21 cellular contexts compared by ENCODE assay signal in genomic region chr2:45896281-45896680, GRCh38.
A peak's percentile ranks its signal among the peaks of the same experiment; 100 is the strongest.
DNase-seq lines count a peak whose midpoint lies in the region; ATAC-seq and TF ChIP-seq lines count a peak whose summit lies in the region.
"Had no signal": no experiment of that assay in that cellular context is flagged by ENCODE, and none has a peak within 500 bp of the region (broad histone marks: within the 10 kb centered on the region; RNA-seq: fewer than 3 reads in every experiment).

No MANE protein-coding gene starts in this region.

- no peaks in the 10 kb centered on the region for H3K27me3 ChIP-seq in BLaER1 treated with 17β-estradiol and CSF1 and Interleukin-3, amounts not matched to agents 10 nM and 100 nM
- no peaks in the 10 kb centered on the region for H3K27me3 ChIP-seq in colonic mucosa
- no peaks in the 10 kb centered on the region for H3K27me3 ChIP-seq in neuronal stem cell (ENCODE audit: control insufficient read depth in 3 of 3, insufficient read depth in 3 of 3, low read depth in 1 of 3, low read length in 3 of 3)
- H3K27me3 ChIP-seq: BE2C had no signal

- peaks cover 30 to 70% (median 44%) of the 10 kb centered on the region in 10 experiments for H3K4me1 ChIP-seq in BLaER1 treated with 17β-estradiol and CSF1 and Interleukin-3, amounts not matched to agents 10 nM and 100 nM
- H3K4me1 ChIP-seq in HEK293 (ENCODE audit: control insufficient read depth, insufficient read depth, low read length) (peaks cover 10% of the 10 kb centered on the region), colonic mucosa (no peaks in the 10 kb centered on the region), neuronal stem cell (ENCODE audit: control insufficient read depth in 2 of 2, insufficient read depth in 1 of 2, low read depth in 1 of 2, low read length in 2 of 2) (peaks cover 0 to 3% of the 10 kb centered on the region in 2 donors)
- H3K4me1 ChIP-seq: Caco-2 had no signal

- no peaks in the 10 kb centered on the region for H3K9me3 ChIP-seq in BLaER1 treated with 17β-estradiol and CSF1 and Interleukin-3, amounts not matched to agents 10 nM and 100 nM (replicated peaks in 1 of 11)
- H3K9me3 ChIP-seq in HEK293 (ENCODE audit: control insufficient read depth, insufficient read depth, low read depth, low read length) (no peaks in the 10 kb centered on the region), colonic mucosa (no peaks in the 10 kb centered on the region), neuronal stem cell (replicated peaks in 1 of 2; ENCODE audit: control insufficient read depth in 2 of 2, insufficient read depth in 1 of 2, low read depth in 1 of 2, low read length in 2 of 2) (no peaks in the 10 kb centered on the region)
- H3K9me3 ChIP-seq: BE2C, Caco-2 had no signal

- H3K79me1 ChIP-seq in neuronal stem cell (ENCODE audit: low read depth, low read length), result no peaks in the 10 kb centered on the region

- no peak overlapping the region for H3K4ac ChIP-seq in neuronal stem cell (ENCODE audit: low read length)

- no peak overlapping the region for H2BK12ac ChIP-seq in neuronal stem cell (ENCODE audit: low read length)

- H3K14ac ChIP-seq in neuronal stem cell (ENCODE audit: low read length), result no peak overlapping the region

- H4K20me1 ChIP-seq in BLaER1 treated with 17β-estradiol and CSF1 and Interleukin-3, amounts not matched to agents 10 nM and 100 nM, result peaks cover 0 to 100% (median 67%) of the 10 kb centered on the region in 11 experiments; a peak in 14 of 22 replicates

- ATAC-seq in sciatic nerve (peak; percentile 47), GM18909 (IDR thresholded peaks at IDR 0.05; ENCODE audit: poor library complexity, unreplicated experiment) (no peak)
- ATAC-seq: Panc1 had no signal

- POLR2A ChIA-PET in HEK293 (lab: Yijun Ruan, JAX), result no interaction called here

- DNase-seq in fibroblast of gingiva (ENCODE audit: low read depth) (peak; percentile 37), sciatic nerve (ENCODE audit: low spot score) (no peak), colonic mucosa (no peak), neuronal stem cell (ENCODE audit: low spot score) (no peak)
- DNase-seq in activated naive CD4-positive, alpha-beta T cell treated with anti-CD3 and anti-CD28 coated beads, Interleukin-2, amount 50 U/mL, for 16 hours, result no peak
- DNase-seq: BE2C; Caco-2; CD4-positive, alpha-beta memory T cell; DND-41; GM23248; H9; NCI-H1105; NCI-H2029 treated with DMSO at 0.1 percent for 48 hours; NCI-H2171 treated with DMSO at 0.1 percent for 48 hours; NCI-H524 treated with DMSO at 0.1 percent for 48 hours; NCI-H82; SIG-M5 had no signal

- H4K8ac ChIP-seq in neuronal stem cell (ENCODE audit: low read depth, low read length), result no peak overlapping the region

- H3K18ac ChIP-seq in neuronal stem cell (ENCODE audit: low read length), result no peak overlapping the region

- TF ChIP-seq CTCF in HEK293 (tag by site-specific recombination; IDR thresholded peaks at IDR 0.05), result no peak
- TF ChIP-seq CTCF in colonic mucosa (IDR thresholded peaks at IDR 0.05), result no peak

- peak overlapping the region in 6 of 11 experiments; percentile 8 to 70 (median 40); a peak in 11 of 22 replicates for H3K4me2 ChIP-seq in BLaER1 treated with 17β-estradiol and CSF1 and Interleukin-3, amounts not matched to agents 10 nM and 100 nM
- no peak overlapping the region for H3K4me2 ChIP-seq in neuronal stem cell (ENCODE audit: insufficient read depth, low read length, poor library complexity, severe bottlenecking)

- H2AK5ac ChIP-seq in neuronal stem cell (ENCODE audit: low read depth, low read length), result no peak overlapping the region

- no peak overlapping the region for H3K23ac ChIP-seq in neuronal stem cell (ENCODE audit: low read depth, low read length, poor library complexity)

- no peak overlapping the region for H2BK120ac ChIP-seq in neuronal stem cell (ENCODE audit: low read depth, low read length)

- no peak overlapping the region for H3K9ac ChIP-seq in BLaER1 treated with 17β-estradiol and CSF1 and Interleukin-3, amounts not matched to agents 10 nM and 100 nM
- H3K9ac ChIP-seq in colonic mucosa (ENCODE audit: low read depth in 2 of 2, low read length in 2 of 2), result no peak overlapping the region
- no peak overlapping the region for H3K9ac ChIP-seq in neuronal stem cell (ENCODE audit: low read depth, low read length, poor library complexity)
- H3K9ac ChIP-seq: GM23248 had no signal

- CTCF ChIA-PET in HEK293 (lab: Yijun Ruan, JAX), result no interaction called here

- H3K27ac ChIP-seq in BLaER1 treated with 17β-estradiol and CSF1 and Interleukin-3, amounts not matched to agents 10 nM and 100 nM, result no peak overlapping the region
- no peak overlapping the region for H3K27ac ChIP-seq in HEK293 (ENCODE audit: extremely low read depth, low read depth, low read length)
- no peak overlapping the region for H3K27ac ChIP-seq in colonic mucosa
- H3K27ac ChIP-seq in neuronal stem cell (replicated peaks; ENCODE audit: low read length), result no peak overlapping the region
- H3K27ac ChIP-seq: GM23248 had no signal

- H2BK5ac ChIP-seq in neuronal stem cell (ENCODE audit: low read length), result no peak overlapping the region

- H3K36me3 ChIP-seq in BLaER1 treated with 17β-estradiol and CSF1 and Interleukin-3, amounts not matched to agents 10 nM and 100 nM, result peaks cover 0 to 68% (median 29%) of the 10 kb centered on the region in 11 experiments; a peak in 13 of 22 replicates
- H3K36me3 ChIP-seq in HEK293 (ENCODE audit: control insufficient read depth in 2 of 2, insufficient read depth in 1 of 2, low read length in 2 of 2), result no peaks in the 10 kb centered on the region
- no peaks in the 10 kb centered on the region for H3K36me3 ChIP-seq in colonic mucosa
- H3K36me3 ChIP-seq in neuronal stem cell (replicated peaks in 1 of 2; ENCODE audit: control insufficient read depth in 2 of 2, insufficient read depth in 2 of 2, low read length in 2 of 2), result no peaks in the 10 kb centered on the region

- H4K91ac ChIP-seq in neuronal stem cell (ENCODE audit: low read depth, low read length, poor library complexity), result no peak overlapping the region

- intact Hi-C loops in sciatic nerve (cut with DNase I), result no loop called here
- intact Hi-C loops in colonic mucosa (cut with DNase I), result no loop called here

- H3K4me3 ChIP-seq in BLaER1 treated with 17β-estradiol and CSF1 and Interleukin-3, amounts not matched to agents 10 nM and 100 nM, result no peak overlapping the region
- H3K4me3 ChIP-seq in HEK293 (ENCODE audit: low read depth, low read length), result no peak overlapping the region
- no peak overlapping the region for H3K4me3 ChIP-seq in colonic mucosa
- H3K4me3 ChIP-seq in neuronal stem cell (ENCODE audit: low read length in 2 of 2), result no peak overlapping the region
- H3K4me3 ChIP-seq: GM23248 had no signal

- H2BK15ac ChIP-seq in neuronal stem cell (ENCODE audit: low read length), result no peak overlapping the region

- no CpG with 5 or more reads among the region's 5 CpGs for WGBS in neuronal stem cell (ENCODE audit: extremely low coverage in 2 of 2, insufficient read length in 2 of 2, insufficient replicate concordance in 1 of 2), 2 donors

- no peak overlapping the region for H2AFZ ChIP-seq in neuronal stem cell (ENCODE audit: low read length)
- H2AFZ ChIP-seq: GM23248 had no signal

TF ChIP-seq in HEK293, 187 proteins besides CTCF, POLR2A, EP300 and RAD21:
- no peak for TF ChIP-seq ZNF223 (tag by site-specific recombination; IDR thresholded peaks at IDR 0.05)
- no peak for TF ChIP-seq ZNF521 (tag by site-specific recombination; IDR thresholded peaks at IDR 0.05)
- TF ChIP-seq SCRT2 (tag by site-specific recombination; IDR thresholded peaks at IDR 0.05), result peak; percentile 49; the same call in 1 of the 2 replicates
- TF ChIP-seq ZXDB (tag by site-specific recombination; IDR thresholded peaks at IDR 0.05), result no peak
- TF ChIP-seq WT1 (tag by site-specific recombination; IDR thresholded peaks at IDR 0.05), result no peak
